In the genomic region with DNA sequence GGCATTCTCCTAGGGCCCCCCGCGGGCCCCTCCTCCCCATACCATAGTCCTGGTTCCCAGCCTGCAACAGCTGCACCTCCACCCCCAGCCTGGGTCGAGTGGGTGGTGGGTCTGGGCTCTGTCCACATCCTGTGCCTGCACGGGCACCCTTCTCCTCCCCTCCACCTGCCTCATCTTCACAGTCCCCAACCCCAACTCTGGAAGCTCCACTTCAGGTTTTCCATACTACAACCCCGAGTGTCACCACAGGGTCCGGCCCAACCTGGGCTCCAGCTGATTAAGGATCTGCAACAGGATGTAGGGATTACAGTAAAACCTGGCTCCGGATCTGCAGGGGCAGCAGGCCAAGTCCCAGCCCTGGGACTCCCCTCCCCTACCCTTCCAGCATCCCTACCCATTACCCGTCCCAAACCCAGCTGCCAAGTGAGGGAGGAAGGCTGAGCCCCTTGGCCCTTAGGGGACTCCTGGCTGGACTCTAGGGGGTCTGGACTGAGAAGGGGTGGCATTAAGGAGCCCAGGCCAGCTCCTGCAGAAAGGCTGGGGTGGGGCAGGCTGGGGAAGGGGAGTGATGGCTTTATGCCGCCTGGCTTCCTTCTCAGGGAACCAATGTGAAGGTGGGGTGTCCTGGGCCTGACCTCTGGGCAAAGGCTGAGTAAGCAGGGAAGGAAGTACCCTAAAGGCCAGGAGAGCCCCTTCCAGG, we compare ENCODE assay signal across 8 cellular contexts.
A peak's percentile ranks its signal among the peaks of the same experiment; 100 is the strongest.
DNase-seq lines count a peak whose midpoint lies in the region; ATAC-seq, FAIRE-seq and TF ChIP-seq lines count a peak whose summit lies in the region.

No MANE protein-coding gene starts in this region.

- peak overlapping the region in 1 of 4 donors; percentile 2 for H3K4me3 ChIP-seq in stomach

- FAIRE-seq in H54 (lab: Jason Lieb, UNC): peak; percentile 23
- FAIRE-seq in RCC 7860 (lab: Jason Lieb, UNC): no peak

- peak overlapping the region; percentile 62 to 97 (median 92) for H3K27ac ChIP-seq in stomach

- no peaks in the 10 kb centered on the region for H3K27me3 ChIP-seq in stomach

- no peak for TF ChIP-seq CTCF in stomach (IDR thresholded peaks at IDR 0.05)

- 13 to 36% (median 27%) methylated on average over 9 of the region's 9 CpGs for WGBS in stomach, 5 donors

- TF ChIP-seq POLR2A in H54 (IDR thresholded peaks at IDR 0.05; ENCODE audit: low read depth, low read length): no peak
- no peak for TF ChIP-seq POLR2A in stomach (IDR thresholded peaks at IDR 0.05)

- in situ Hi-C loops in ACHN (cut with HindIII; ENCODE audit: low pct_ligation_motif_present, low pct_unique_long_range_greater_than_20kb, low sequenced_read_pairs): no loop called here

- peak; percentile 35 for DNase-seq in ACHN
- DNase-seq in H54 (ENCODE audit: insufficient read length, low spot score): peak; percentile 76
- DNase-seq in RCC 7860 (ENCODE audit: low spot score): peak; percentile 53
- peak; percentile 8 for DNase-seq in fibroblast of peridontal ligament (ENCODE audit: extremely low read depth)
- peak; percentile 87 for DNase-seq in stomach
- DNase-seq in activated CD8-positive, alpha-beta memory T cell treated with anti-CD3 and anti-CD28 coated beads, Interleukin-2, amount 50 U/mL, for 48 hours: no peak

- H3K4me1 ChIP-seq in stomach: peaks cover 99 to 100% (median 100%) of the 10 kb centered on the region in 4 donors

- TF ChIP-seq EP300 in stomach (IDR thresholded peaks at IDR 0.05): no peak

- intact Hi-C loops in stomach (cut with DNase I; ENCODE audit: low total_unique reads): loop anchor here (10.0 kb wide), 1 partner anchor 115 kb away; the partner anchor contains the start of gene CASZ1

- no peaks in the 10 kb centered on the region for H3K9me3 ChIP-seq in stomach

- ATAC-seq in GM21576 (IDR thresholded peaks at IDR 0.05; ENCODE audit: unreplicated experiment) (no peak), GM18858 (IDR thresholded peaks at IDR 0.05; ENCODE audit: unreplicated experiment) (no peak)

- peaks cover 0 to 4% (median 0%) of the 10 kb centered on the region in 4 donors for H3K36me3 ChIP-seq in stomach
